Comparison of ENCODE assay signal across 11 cellular contexts in genomic region chr2:119482481-119483394, GRCh38. TPM values are rescaled to one million over a fixed set of nuclear protein-coding genes. Genes with fewer than 3 reads are reported as not detected.
DNase-seq lines count a peak whose midpoint lies in the region; ATAC-seq and TF ChIP-seq lines count a peak whose summit lies in the region.
"Had no signal": no experiment of that assay in that cellular context is flagged by ENCODE, and none has a peak within 500 bp of the region (broad histone marks: within the 10 kb centered on the region; RNA-seq: fewer than 3 reads in every experiment).

No MANE protein-coding gene starts in this region.

- no peaks in the 10 kb centered on the region for H3K36me3 Mint-ChIP-seq in GM23338 (ENCODE audit: low read depth)
- no peaks in the 10 kb centered on the region for H3K36me3 Mint-ChIP-seq in activated T-helper 17 cell treated with anti-CD3 and anti-CD28 coated beads, Interleukin-2, amount 50 U/mL, for 72 hours (ENCODE audit: low read depth)

- H3K9me3 Mint-ChIP-seq in GM23338 = no peaks in the 10 kb centered on the region
- H3K9me3 Mint-ChIP-seq in activated T-helper 17 cell treated with anti-CD3 and anti-CD28 coated beads, Interleukin-2, amount 50 U/mL, for 72 hours = no peaks in the 10 kb centered on the region

- H3K4me1 ChIP-seq in GM23338 (ENCODE audit: insufficient read depth) (no peaks in the 10 kb centered on the region), right atrium auricular region (peaks cover 0 to 68% of the 10 kb centered on the region in 2 donors)

- TF ChIP-seq CTCF in GM23338 (conservative IDR thresholded peaks at IDR 0.05; ENCODE audit: low read depth in 2 of 2) (no peak), right atrium auricular region (IDR thresholded peaks at IDR 0.05) (no peak)

- H3K27ac Mint-ChIP-seq in GM23338 = no peak overlapping the region
- H3K27ac Mint-ChIP-seq in activated T-helper 17 cell treated with anti-CD3 and anti-CD28 coated beads, Interleukin-2, amount 50 U/mL, for 72 hours = no peak overlapping the region

- no peaks in the 10 kb centered on the region for H3K79me2 ChIP-seq in GM23338 (replicated peaks; ENCODE audit: insufficient read depth)

- no peak overlapping the region for H3K4me2 ChIP-seq in GM23338

- H3K4me3 ChIP-seq in GM23338 (no peak overlapping the region), right atrium auricular region (no peak overlapping the region)

- H3F3A ChIP-seq in GM23338 (replicated peaks; ENCODE audit: low read depth) = no peaks in the 10 kb centered on the region

- H3K27me3 Mint-ChIP-seq in GM23338 (ENCODE audit: insufficient read depth, low read depth, poor library complexity) = peaks cover 7% of the 10 kb centered on the region
- peaks cover 17% of the 10 kb centered on the region for H3K27me3 Mint-ChIP-seq in activated T-helper 17 cell treated with anti-CD3 and anti-CD28 coated beads, Interleukin-2, amount 50 U/mL, for 72 hours

- intact Hi-C loops in posterior vena cava (cut with DNase I) = loop anchor here in 1 of 2 donors (10.0 kb wide), 1 partner anchor 608 kb away; no protein-coding TSS in a partner anchor

- H4K20me1 ChIP-seq in GM23338 (replicated peaks; ENCODE audit: insufficient read depth) = no peaks in the 10 kb centered on the region

- DNase-seq in GM23338 (ENCODE audit: low spot score) = no peak
- DNase-seq in SKM-1 (lab: John Stamatoyannopoulos, UW; ENCODE audit: unreplicated experiment) = peak; percentile 23
- DNase-seq in right atrium auricular region (ENCODE audit: low spot score) = peak; percentile 61
- peak; percentile 82 for DNase-seq in posterior vena cava (ENCODE audit: low spot score)
- DNase-seq in NCI-H82 (lab: John Stamatoyannopoulos, UW) = no peak
- DNase-seq in effector CD8-positive, alpha-beta T cell (lab: John Stamatoyannopoulos, UW) = no peak
- DNase-seq: small intestine had no signal

- H3K27me3 ChIP-seq in GM23338 (ENCODE audit: insufficient read depth) (no peaks in the 10 kb centered on the region), right atrium auricular region (no peaks in the 10 kb centered on the region)

- H3K4me3 Mint-ChIP-seq in GM23338 = no peak overlapping the region
- no peak overlapping the region for H3K4me3 Mint-ChIP-seq in activated T-helper 17 cell treated with anti-CD3 and anti-CD28 coated beads, Interleukin-2, amount 50 U/mL, for 72 hours

- H3K36me3 ChIP-seq in GM23338 (ENCODE audit: insufficient read depth) (no peaks in the 10 kb centered on the region), right atrium auricular region (no peaks in the 10 kb centered on the region)

- peak; percentile 62 for ATAC-seq in GM23338
- no peak for ATAC-seq in activated T-helper 17 cell treated with anti-CD3 and anti-CD28 coated beads, Interleukin-2, amount 50 U/mL, for 72 hours (replicated peaks)
- ATAC-seq in GM21390 (IDR thresholded peaks at IDR 0.05; ENCODE audit: unreplicated experiment) = no peak

- no peaks in the 10 kb centered on the region for H3K9me2 ChIP-seq in GM23338 (ENCODE audit: insufficient read depth)

- H3K4me1 Mint-ChIP-seq in GM23338 = peaks cover 10% of the 10 kb centered on the region
- H3K4me1 Mint-ChIP-seq in activated T-helper 17 cell treated with anti-CD3 and anti-CD28 coated beads, Interleukin-2, amount 50 U/mL, for 72 hours = no peaks in the 10 kb centered on the region

- H3K9me3 ChIP-seq in right atrium auricular region = no peaks in the 10 kb centered on the region

- H3K27ac ChIP-seq in GM23338 (ENCODE audit: low read depth) (no peak overlapping the region), right atrium auricular region (peak overlapping the region; percentile 79 to 94)

- H2AFZ ChIP-seq in GM23338 = no peak overlapping the region; the same call in 1 of the 2 replicates

TF ChIP-seq in GM23338, 12 proteins besides CTCF, POLR2A, EP300 and RAD21:
- TF ChIP-seq REST (IDR thresholded peaks at IDR 0.05; ENCODE audit: unreplicated experiment) (no peak), EZH2phosphoT487 (IDR thresholded peaks at IDR 0.05; ENCODE audit: unreplicated experiment) (no peak), JUNB (IDR thresholded peaks at IDR 0.05; ENCODE audit: unreplicated experiment) (no peak), ZNF114 (CRISPR knock-in tag; IDR thresholded peaks at IDR 0.05) (no peak), ZNF331 (CRISPR knock-in tag; IDR thresholded peaks at IDR 0.05; ENCODE audit: low read depth) (no peak), ETS1 (IDR thresholded peaks at IDR 0.05) (no peak), STAT1 (IDR thresholded peaks at IDR 0.05; ENCODE audit: unreplicated experiment) (no peak), EZH2 (IDR thresholded peaks at IDR 0.05; ENCODE audit: low read depth, unreplicated experiment) (no peak), NANOG (IDR thresholded peaks at IDR 0.05; ENCODE audit: borderline replicate concordance) (no peak), CREB1 (CRISPR knock-in tag; IDR thresholded peaks at IDR 0.05; ENCODE audit: low read depth) (no peak)
TF ChIP-seq in GM23338: peak in this region for 0.

RNA-seq across cellular contexts. Expression of gene SCTR, which starts 41.5 kb away (rescaled TPM):
- total RNA-seq in GM23338 (2014; rRNA removed; shearing (Covaris generic)) = not detected in 2 replicates
- polyA plus RNA-seq in GM23338 (2016; fragmentation: Nextera tagmentation; extraction: Ambion mirVana) = not detected in 2 replicates
- total RNA-seq in right atrium auricular region = not detected
- total RNA-seq in posterior vena cava = not detected
- total RNA-seq in activated T-helper 17 cell treated with anti-CD3 and anti-CD28 coated beads, Interleukin-2, amount 50 U/mL, for 72 hours = not detected
- total RNA-seq: HT-29 had no signal
- polyA plus RNA-seq: BJ had no signal

RNA-seq across cellular contexts. Expression of gene TMEM37, which starts 51.1 kb away (rescaled TPM):
- 7.2 and 8.8 TPM in 2 replicates for total RNA-seq in GM23338 (2014; rRNA removed; shearing (Covaris generic))
- 8.3 and 8.6 TPM in 2 replicates for polyA plus RNA-seq in GM23338 (2016; fragmentation: Nextera tagmentation; extraction: Ambion mirVana)
- total RNA-seq in right atrium auricular region (1 to 10 TPM; 3.3 to 5.4 TPM), posterior vena cava (1 to 10 TPM; 2.9 to 8.0 TPM)
- not detected for total RNA-seq in activated T-helper 17 cell treated with anti-CD3 and anti-CD28 coated beads, Interleukin-2, amount 50 U/mL, for 72 hours

Comparison
In these comparisons a context has a peak if more than half of its experiments do, and no peak if none do; other contexts are left out.
1. DNase-seq: peak in SKM-1 (single experiment), right atrium auricular region (single experiment) and posterior vena cava (single experiment); none in GM23338 (single experiment), NCI-H82 (single experiment) and effector CD8-positive, alpha-beta T cell (single experiment).